9 cellular contexts compared by ENCODE assay signal in the genomic region with DNA sequence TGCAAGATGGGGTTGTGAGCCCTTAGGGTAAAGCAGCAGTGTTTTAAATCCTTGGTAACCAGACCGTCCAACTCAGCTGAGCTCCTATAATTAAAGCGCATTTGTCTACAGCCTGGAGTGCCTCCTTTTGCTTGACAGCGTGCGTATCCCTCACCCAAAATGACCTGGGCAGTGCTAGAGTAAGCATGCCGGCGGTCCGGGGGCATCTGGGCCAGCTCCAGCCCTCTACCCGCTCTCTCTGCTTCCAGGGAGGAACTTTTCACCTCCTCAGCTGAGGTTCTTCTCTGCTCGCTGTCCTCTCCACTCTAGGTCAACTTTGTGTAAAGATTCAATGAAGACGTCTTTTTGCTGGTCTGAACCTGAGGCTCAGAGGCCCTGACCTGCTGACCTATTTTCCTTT.
"Had no signal": no experiment of that assay in that cellular context is flagged by ENCODE, and none has a peak within 500 bp of the region (broad histone marks: within the 10 kb centered on the region; RNA-seq: fewer than 3 reads in every experiment).

No MANE protein-coding gene starts in this region.

- DNase-seq: GM23248, GOT3, H7, H9, HCEC 1CT, HFFc6 had no signal

- H3K27ac ChIP-seq: GM23248 had no signal

- H3K4me3 Mint-ChIP-seq: GM23338, H9, HFFc6 had no signal

- H3K4me2 ChIP-seq: GM23338 had no signal

- H3K9me3 Mint-ChIP-seq: GM23338 had no signal

- ATAC-seq: GM23338, HCT116 had no signal

- H3K4me3 ChIP-seq: GM23248, GM23338, HAP-1 had no signal

- H3K9me3 ChIP-seq: HAP-1 had no signal

- H3K27ac Mint-ChIP-seq: GM23338, HFFc6 had no signal

- H3K9ac ChIP-seq: GM23248 had no signal

- H2AFZ ChIP-seq: GM23248, GM23338 had no signal

- H3K36me3 ChIP-seq: HAP-1 had no signal
